8 cellular contexts compared by ENCODE assay signal in genomic region chr6:30647039-30647801, GRCh38. TPM values are rescaled to one million over a fixed set of nuclear protein-coding genes. Genes with fewer than 3 reads are reported as not detected.
DNase-seq lines count a peak whose midpoint lies in the region; ATAC-seq and TF ChIP-seq lines count a peak whose summit lies in the region.

A gene with protein sequence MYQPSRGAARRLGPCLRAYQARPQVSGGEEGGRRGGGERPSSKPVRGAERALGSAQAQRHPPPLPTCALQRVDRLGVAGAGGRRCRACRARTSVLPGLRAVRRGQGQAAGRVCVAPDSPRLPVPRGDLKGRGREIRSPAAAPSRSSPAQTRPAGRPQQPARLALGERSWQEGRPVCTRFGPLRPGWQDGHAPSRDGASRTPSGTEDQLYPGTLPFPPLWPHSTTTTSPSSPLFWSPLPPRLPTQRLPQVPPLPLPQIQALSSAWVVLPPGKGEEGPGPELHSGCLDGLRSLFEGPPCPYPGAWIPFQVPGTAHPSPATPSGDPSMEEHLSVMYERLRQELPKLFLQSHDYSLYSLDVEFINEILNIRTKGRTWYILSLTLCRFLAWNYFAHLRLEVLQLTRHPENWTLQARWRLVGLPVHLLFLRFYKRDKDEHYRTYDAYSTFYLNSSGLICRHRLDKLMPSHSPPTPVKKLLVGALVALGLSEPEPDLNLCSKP (plus strand): TSS chr6:30647133. CDS start chr6:30647232, 99 bp downstream.

- no peak for TF ChIP-seq CTCF in AG09309 (IDR thresholded peaks at IDR 0.05; ENCODE audit: control insufficient read depth, insufficient read depth, low read depth, low read length, missing control alignments)

- no peak for DNase-seq in AG09309 (ENCODE audit: low read depth)
- peak; percentile 86 for DNase-seq in NCI-H460 (ENCODE audit: extremely low read depth, low read depth)
- DNase-seq in activated CD4-positive, alpha-beta T cell treated with anti-CD3 and anti-CD28 coated beads for 24 hours (ENCODE audit: low read depth in 2 of 2), result peak; percentile 57 to 60
- peak; percentile 81 for DNase-seq in cerebellum (ENCODE audit: low spot score)
- DNase-seq in kidney tubule cell (ENCODE audit: low spot score), result peak; percentile 95
- DNase-seq in stimulated activated CD4-positive, alpha-beta T cell treated with anti-CD3 and anti-CD28 coated beads, Interleukin-1b, Interleukin-23, amount 100 ng/mL, for 4 hours (ENCODE audit: low read depth in 2 of 2), result peak; percentile 66 to 76

- ATAC-seq in GM19043 (IDR thresholded peaks at IDR 0.05; ENCODE audit: low read depth, unreplicated experiment), result peak; percentile 21
- ATAC-seq in HG03354 (IDR thresholded peaks at IDR 0.05; ENCODE audit: poor library complexity, severe bottlenecking, unreplicated experiment), result peak; percentile 70

- H3K4me3 ChIP-seq in AG09309 (ENCODE audit: control insufficient read depth, low read depth, low read length), result peak within 1 kb of the TSS; percentile 80

RNA-seq across cellular contexts. Expression of the gene that starts here (rescaled TPM):
- 7.5 and 8.3 TPM in 2 replicates for total RNA-seq in NCI-H460 (2014; rRNA removed; shearing (Covaris generic))
- 11.1 and 17.8 TPM in 2 replicates for polyA plus RNA-seq in NCI-H460 (2014; cell fraction: nucleus; rRNA removed)
- 8.4 TPM for total RNA-seq in cerebellum
